Comparison of ENCODE assay signal across 9 cellular contexts in the genomic region with DNA sequence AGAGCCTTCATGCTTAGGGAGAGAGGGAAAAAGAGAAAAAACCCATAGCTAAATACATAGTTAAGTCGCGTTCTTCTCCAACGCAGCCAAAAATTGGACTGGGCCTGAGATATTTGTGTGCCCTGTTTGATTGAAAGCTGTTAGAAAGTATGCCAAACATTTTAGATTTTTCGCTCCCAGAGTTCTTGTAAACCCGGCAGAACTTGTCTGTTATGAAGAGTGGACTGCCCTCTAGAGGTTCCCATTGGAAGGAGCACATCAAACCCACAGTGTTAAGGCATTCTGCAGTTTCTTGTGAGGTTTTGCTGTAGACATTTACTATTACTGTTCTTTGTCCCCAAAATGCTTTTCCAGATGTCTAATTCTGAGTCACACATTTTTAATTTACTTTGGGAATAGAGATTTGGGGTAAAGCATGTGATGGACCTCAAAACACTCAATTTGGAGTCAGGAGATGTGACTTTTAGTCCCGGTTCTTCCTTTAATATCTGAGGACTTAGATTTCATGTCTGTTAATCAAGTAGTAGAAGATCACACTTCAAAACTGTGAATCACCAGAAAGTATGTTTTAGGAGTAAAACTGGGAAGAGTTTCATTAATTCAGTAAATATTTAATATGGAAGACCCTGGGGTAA.
A peak's percentile ranks its signal among the peaks of the same experiment; 100 is the strongest.
DNase-seq lines count a peak whose midpoint lies in the region; FAIRE-seq and TF ChIP-seq lines count a peak whose summit lies in the region.
"Had no signal": no experiment of that assay in that cellular context is flagged by ENCODE, and none has a peak within 500 bp of the region (broad histone marks: within the 10 kb centered on the region; RNA-seq: fewer than 3 reads in every experiment).

No MANE protein-coding gene starts in this region.

- no peaks in the 10 kb centered on the region for H3K36me3 Mint-ChIP-seq in HFFc6 (ENCODE audit: low read depth)

- no peak overlapping the region for H3K4me3 Mint-ChIP-seq in HFFc6

- peak; percentile 16 for DNase-seq in DMS153 treated with DMSO at 0.1 percent for 48 hours (lab: John Stamatoyannopoulos, UW; ENCODE audit: unreplicated experiment)
- DNase-seq in DMS153 (lab: John Stamatoyannopoulos, UW): no peak
- peak; percentile 79 for DNase-seq in HFFc6
- DNase-seq in NCI-H1105 (lab: John Stamatoyannopoulos, UW): peak; percentile 5
- DNase-seq in T-helper 22 cell (ENCODE audit: low read depth): peak; percentile 23
- peak; percentile 88 for DNase-seq in bronchial epithelial cell (ENCODE audit: low read depth)
- DNase-seq in islet precursor cell: peak; percentile 88
- peak; percentile 26 to 55 for DNase-seq in stimulated activated CD4-positive, alpha-beta T cell treated with anti-CD3 and anti-CD28 coated beads, Interleukin-15, amount 100 ng/mL, for 48 hours (ENCODE audit: low read depth in 2 of 2)

- no peak overlapping the region for H3K27ac Mint-ChIP-seq in HFFc6

- FAIRE-seq in bronchial epithelial cell (lab: Jason Lieb, UNC): no peak

- H3K9me3 Mint-ChIP-seq in HFFc6: no peaks in the 10 kb centered on the region

- H3K4me1 Mint-ChIP-seq in HFFc6 (ENCODE audit: low read depth): peaks cover 7% of the 10 kb centered on the region

- H3K4me3 ChIP-seq in bronchial epithelial cell (ENCODE audit: low read depth, low read length): no peak overlapping the region
- H3K4me3 ChIP-seq: BLaER1 had no signal

- H3K27me3 ChIP-seq in bronchial epithelial cell (ENCODE audit: control insufficient read depth, insufficient read depth, low read length): no peaks in the 10 kb centered on the region
- H3K27me3 ChIP-seq: BLaER1 had no signal

- TF ChIP-seq CTCF in HFFc6 (IDR thresholded peaks at IDR 0.05) (peak; percentile 94), bronchial epithelial cell (IDR thresholded peaks at IDR 0.05; ENCODE audit: insufficient read depth, low read length, severe bottlenecking) (peak; percentile 82)

- H3K36me3 ChIP-seq in bronchial epithelial cell (ENCODE audit: control insufficient read depth, insufficient read depth, low read length): no peaks in the 10 kb centered on the region
- H3K36me3 ChIP-seq: BLaER1 had no signal

- H3K27me3 Mint-ChIP-seq in HFFc6 (ENCODE audit: insufficient read depth): no peaks in the 10 kb centered on the region; the same call in 1 of the 2 replicates
